7 cellular contexts compared by ENCODE assay signal in genomic region chr7:92527300-92528187, GRCh38. TPM values are rescaled to one million over a fixed set of nuclear protein-coding genes. Genes with fewer than 3 reads are reported as not detected.
DNase-seq lines count a peak whose midpoint lies in the region; ATAC-seq and TF ChIP-seq lines count a peak whose summit lies in the region.

No MANE protein-coding gene starts in this region.

- peaks cover 16% of the 10 kb centered on the region for H3K36me3 Mint-ChIP-seq in WTC11

- H3K4me1 Mint-ChIP-seq in WTC11, result peaks cover 18% of the 10 kb centered on the region

- DNase-seq in GM13977 (ENCODE audit: low spot score), result peak; percentile 65
- DNase-seq in NCI-H2029 treated with DMSO at 0.1 percent for 48 hours (lab: John Stamatoyannopoulos, UW), result peak; percentile 21
- peak; percentile 49 for DNase-seq in WTC11 (ENCODE audit: low spot score)
- DNase-seq in caudate nucleus (lab: John Stamatoyannopoulos, UW), result peak in 36 of 61 donors; percentile 2 to 55 (median 23)
- peak; percentile 22 for DNase-seq in kidney glomerular epithelial cell (lab: John Stamatoyannopoulos, UW)
- peak in 3 of 4 experiments; percentile 13 to 45 (median 27) for DNase-seq in stimulated activated CD4-positive, alpha-beta T cell treated with anti-CD3 and anti-CD28 coated beads, Interleukin-1b, Interleukin-23, amount 100 ng/mL, for 24 hours (ENCODE audit: low read depth in 4 of 4, low spot score in 1 of 4)

- peak overlapping the region; percentile 91 for H3K4me3 Mint-ChIP-seq in WTC11

- H3K9me3 Mint-ChIP-seq in WTC11, result no peaks in the 10 kb centered on the region

- in situ Hi-C loops in GM13977 (cut with MboI; ENCODE audit: low pct_unique_long_range_greater_than_20kb, low sequenced_read_pairs, unreplicated experiment), result no loop called here

- CTCF ChIA-PET in WTC11 (lab: Charles Lee), result interaction anchor here (1.0 to 1.6 kb wide), 16 partner anchors 11 to 647 kb away, joined by 3 to 17 read pairs (median 6); partner anchors contain the start of genes CDK6, CYP51A1, FAM133B and GATAD1

- no peak for TF ChIP-seq CTCF in GM13977 (IDR thresholded peaks at IDR 0.05; ENCODE audit: extremely low read depth, insufficient read depth, missing control alignments)
- TF ChIP-seq CTCF in WTC11 (IDR thresholded peaks at IDR 0.05), result no peak

- no peaks in the 10 kb centered on the region for H3K27me3 Mint-ChIP-seq in WTC11 (ENCODE audit: low read depth)

- peak overlapping the region; percentile 81 for H3K27ac Mint-ChIP-seq in WTC11

- H3K27ac ChIP-seq in caudate nucleus (ENCODE audit: low read depth, low read length), result peak overlapping the region; percentile 79

- ATAC-seq in HG02852 (IDR thresholded peaks at IDR 0.05; ENCODE audit: unreplicated experiment), result peak; percentile 40
- peak; percentile 16 for ATAC-seq in WTC11

- POLR2A ChIA-PET in WTC11 (lab: Charles Lee), result interaction anchor here (0.5 to 2.0 kb wide), 5 partner anchors 37 to 587 kb away, joined by 3 to 8 read pairs (median 4); partner anchors contain the start of genes AKAP9, ANKIB1 and KRIT1

TF ChIP-seq in WTC11, 78 proteins besides CTCF, POLR2A, EP300 and RAD21:
- TF ChIP-seq CREB1 (CRISPR knock-in tag; IDR thresholded peaks at IDR 0.05), result 0 out of 2 replicates have a peak, but pooled peaks have one; percentile 55
- TF ChIP-seq TEAD1 (CRISPR knock-in tag; IDR thresholded peaks at IDR 0.05), result no peak
- TF ChIP-seq, protein P1, sequence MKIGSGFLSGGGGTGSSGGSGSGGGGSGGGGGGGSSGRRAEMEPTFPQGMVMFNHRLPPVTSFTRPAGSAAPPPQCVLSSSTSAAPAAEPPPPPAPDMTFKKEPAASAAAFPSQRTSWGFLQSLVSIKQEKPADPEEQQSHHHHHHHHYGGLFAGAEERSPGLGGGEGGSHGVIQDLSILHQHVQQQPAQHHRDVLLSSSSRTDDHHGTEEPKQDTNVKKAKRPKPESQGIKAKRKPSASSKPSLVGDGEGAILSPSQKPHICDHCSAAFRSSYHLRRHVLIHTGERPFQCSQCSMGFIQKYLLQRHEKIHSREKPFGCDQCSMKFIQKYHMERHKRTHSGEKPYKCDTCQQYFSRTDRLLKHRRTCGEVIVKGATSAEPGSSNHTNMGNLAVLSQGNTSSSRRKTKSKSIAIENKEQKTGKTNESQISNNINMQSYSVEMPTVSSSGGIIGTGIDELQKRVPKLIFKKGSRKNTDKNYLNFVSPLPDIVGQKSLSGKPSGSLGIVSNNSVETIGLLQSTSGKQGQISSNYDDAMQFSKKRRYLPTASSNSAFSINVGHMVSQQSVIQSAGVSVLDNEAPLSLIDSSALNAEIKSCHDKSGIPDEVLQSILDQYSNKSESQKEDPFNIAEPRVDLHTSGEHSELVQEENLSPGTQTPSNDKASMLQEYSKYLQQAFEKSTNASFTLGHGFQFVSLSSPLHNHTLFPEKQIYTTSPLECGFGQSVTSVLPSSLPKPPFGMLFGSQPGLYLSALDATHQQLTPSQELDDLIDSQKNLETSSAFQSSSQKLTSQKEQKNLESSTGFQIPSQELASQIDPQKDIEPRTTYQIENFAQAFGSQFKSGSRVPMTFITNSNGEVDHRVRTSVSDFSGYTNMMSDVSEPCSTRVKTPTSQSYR (CRISPR knock-in tag; IDR thresholded peaks at IDR 0.05), result no peak
- 0 out of 2 replicates have a peak, but pooled peaks have one; percentile 12 for TF ChIP-seq GABPB1 (CRISPR knock-in tag; IDR thresholded peaks at IDR 0.05)
- TF ChIP-seq TP53 (CRISPR knock-in tag; IDR thresholded peaks at IDR 0.05), result no peak
- TF ChIP-seq ESRRA (CRISPR knock-in tag; IDR thresholded peaks at IDR 0.05; ENCODE audit: borderline replicate concordance), result no peak
- no peak for TF ChIP-seq ZNF263 (CRISPR knock-in tag; IDR thresholded peaks at IDR 0.05; ENCODE audit: low read depth)
- TF ChIP-seq GTF2I (CRISPR knock-in tag; conservative IDR thresholded peaks at IDR 0.05), result no peak
- TF ChIP-seq, protein P2, sequence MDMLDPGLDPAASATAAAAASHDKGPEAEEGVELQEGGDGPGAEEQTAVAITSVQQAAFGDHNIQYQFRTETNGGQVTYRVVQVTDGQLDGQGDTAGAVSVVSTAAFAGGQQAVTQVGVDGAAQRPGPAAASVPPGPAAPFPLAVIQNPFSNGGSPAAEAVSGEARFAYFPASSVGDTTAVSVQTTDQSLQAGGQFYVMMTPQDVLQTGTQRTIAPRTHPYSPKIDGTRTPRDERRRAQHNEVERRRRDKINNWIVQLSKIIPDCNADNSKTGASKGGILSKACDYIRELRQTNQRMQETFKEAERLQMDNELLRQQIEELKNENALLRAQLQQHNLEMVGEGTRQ (CRISPR knock-in tag; IDR thresholded peaks at IDR 0.05), result no peak
- no peak for TF ChIP-seq ZNF423 (CRISPR knock-in tag; IDR thresholded peaks at IDR 0.05)
- no peak for TF ChIP-seq IRF1 (CRISPR knock-in tag; IDR thresholded peaks at IDR 0.05)
- TF ChIP-seq TEAD4 (CRISPR knock-in tag; IDR thresholded peaks at IDR 0.05), result no peak
- no peak for TF ChIP-seq CDX4 (CRISPR knock-in tag; IDR thresholded peaks at IDR 0.05; ENCODE audit: borderline replicate concordance)
- no peak for TF ChIP-seq ATF1 (CRISPR knock-in tag; IDR thresholded peaks at IDR 0.05)
- no peak for TF ChIP-seq ZNF121 (CRISPR knock-in tag; IDR thresholded peaks at IDR 0.05)

RNA-seq across cellular contexts. Expression of gene PEX1, which starts 0.8 kb away (rescaled TPM):
- 24.1 to 25.4 TPM (median 24.9 TPM) in 3 replicates for total RNA-seq in WTC11 (2021)

RNA-seq across cellular contexts. Expression of gene RBM48, which starts 1.1 kb away (rescaled TPM):
- 8.0 to 8.6 TPM (median 8.4 TPM) in 3 replicates for total RNA-seq in WTC11 (2021)

RNA-seq across cellular contexts. Expression of gene ERVW-1, which starts 49.8 kb away (rescaled TPM):
- 0.07 to 0.14 TPM in 2 of 3 replicates, not detected in the other for total RNA-seq in WTC11 (2021)

Comparison
In these comparisons a context has a peak if more than half of its experiments do, and no peak if none do; other contexts are left out.
1. Peak in every context shown above with its lines: DNase-seq, ATAC-seq and H3K27ac ChIP-seq.